In genomic region chr14:73383356-73383755, GRCh38 we compare ENCODE assay signal across 22 cellular contexts.
DNase-seq lines count a peak whose midpoint lies in the region; ATAC-seq and TF ChIP-seq lines count a peak whose summit lies in the region.
"Had no signal": no experiment of that assay in that cellular context is flagged by ENCODE, and none has a peak within 500 bp of the region (broad histone marks: within the 10 kb centered on the region; RNA-seq: fewer than 3 reads in every experiment).

No MANE protein-coding gene starts in this region.

- peaks cover 15% of the 10 kb centered on the region for H3K36me3 Mint-ChIP-seq in activated CD4-positive, alpha-beta T cell treated with anti-CD3 and anti-CD28 coated beads for 36 hours (ENCODE audit: low read depth)
- peaks cover 12% of the 10 kb centered on the region for H3K36me3 Mint-ChIP-seq in activated CD4-positive, alpha-beta T cell treated with anti-CD3 and anti-CD28 coated beads, Interleukin-2, amount 10 ng/mL, durations not matched to agents 24 days and 14 days (ENCODE audit: low read depth)
- H3K36me3 Mint-ChIP-seq in endothelial cell (ENCODE audit: low read depth, unreplicated experiment) (peaks cover 12% of the 10 kb centered on the region), chondrocyte (ENCODE audit: low read depth) (peaks cover 12% of the 10 kb centered on the region)
- peaks cover 8% of the 10 kb centered on the region for H3K36me3 Mint-ChIP-seq in activated T-helper 1 cell treated with anti-CD3 and anti-CD28 coated beads, Interleukin-12 subunit alpha, Interleukin-12 subunit beta, Interleukin-2, Interleukin-4 antibody, amounts not matched to agents 30 ng/mL and 10 ng/mL and 1 ng/mL, durations not matched to agents 14 hours and 24 hours and 36 hours (ENCODE audit: low read depth)

- CTCF ChIA-PET in activated CD4-positive, alpha-beta T cell treated with anti-CD3 and anti-CD28 coated beads for 36 hours (lab: Charles Lee): interaction anchor here (0.9 to 1.4 kb wide), 2 partner anchors 10 to 93 kb away, joined by 3 to 5 read pairs; no protein-coding TSS in a partner anchor

- POLR2A ChIA-PET in activated CD4-positive, alpha-beta T cell treated with anti-CD3 and anti-CD28 coated beads for 36 hours (lab: Charles Lee): interaction anchor here (0.9 kb wide), 1 partner anchor 10 kb away, joined by 3 read pairs; no protein-coding TSS in a partner anchor

- H3K27me3 Mint-ChIP-seq in activated CD4-positive, alpha-beta T cell treated with anti-CD3 and anti-CD28 coated beads for 36 hours: no peaks in the 10 kb centered on the region
- no peaks in the 10 kb centered on the region for H3K27me3 Mint-ChIP-seq in activated CD4-positive, alpha-beta T cell treated with anti-CD3 and anti-CD28 coated beads, Interleukin-2, amount 10 ng/mL, durations not matched to agents 24 days and 14 days
- peaks cover 3% of the 10 kb centered on the region for H3K27me3 Mint-ChIP-seq in endothelial cell (ENCODE audit: unreplicated experiment)
- no peaks in the 10 kb centered on the region for H3K27me3 Mint-ChIP-seq in activated T-helper 1 cell treated with anti-CD3 and anti-CD28 coated beads, Interleukin-12 subunit alpha, Interleukin-12 subunit beta, Interleukin-2, Interleukin-4 antibody, amounts not matched to agents 30 ng/mL and 10 ng/mL and 1 ng/mL, durations not matched to agents 14 hours and 24 hours and 36 hours (ENCODE audit: insufficient read depth)
- no peaks in the 10 kb centered on the region for H3K27me3 Mint-ChIP-seq in chondrocyte (ENCODE audit: low read depth)
- H3K27me3 Mint-ChIP-seq: CD4-positive, alpha-beta memory T cell; CD4-positive, CD25-positive, alpha-beta regulatory T cell; CD8-positive, alpha-beta memory T cell had no signal

- H3K4me1 Mint-ChIP-seq in activated CD4-positive, alpha-beta T cell treated with anti-CD3 and anti-CD28 coated beads for 36 hours: no peaks in the 10 kb centered on the region
- peaks cover 1% of the 10 kb centered on the region for H3K4me1 Mint-ChIP-seq in activated CD4-positive, alpha-beta T cell treated with anti-CD3 and anti-CD28 coated beads, Interleukin-2, amount 10 ng/mL, durations not matched to agents 24 days and 14 days
- H3K4me1 Mint-ChIP-seq in endothelial cell (ENCODE audit: unreplicated experiment) (peaks cover 17% of the 10 kb centered on the region), chondrocyte (ENCODE audit: low read depth) (peaks cover 2% of the 10 kb centered on the region)
- H3K4me1 Mint-ChIP-seq in activated T-helper 1 cell treated with anti-CD3 and anti-CD28 coated beads, Interleukin-12 subunit alpha, Interleukin-12 subunit beta, Interleukin-2, Interleukin-4 antibody, amounts not matched to agents 30 ng/mL and 10 ng/mL and 1 ng/mL, durations not matched to agents 14 hours and 24 hours and 36 hours (ENCODE audit: low read depth): no peaks in the 10 kb centered on the region

- peaks cover 6% of the 10 kb centered on the region for H3K9me3 Mint-ChIP-seq in activated CD4-positive, alpha-beta T cell treated with anti-CD3 and anti-CD28 coated beads for 36 hours (ENCODE audit: low read depth)
- H3K9me3 Mint-ChIP-seq in activated CD4-positive, alpha-beta T cell treated with anti-CD3 and anti-CD28 coated beads, Interleukin-2, amount 10 ng/mL, durations not matched to agents 24 days and 14 days: no peaks in the 10 kb centered on the region
- H3K9me3 Mint-ChIP-seq in endothelial cell (ENCODE audit: unreplicated experiment): no peaks in the 10 kb centered on the region
- H3K9me3 Mint-ChIP-seq in activated T-helper 1 cell treated with anti-CD3 and anti-CD28 coated beads, Interleukin-12 subunit alpha, Interleukin-12 subunit beta, Interleukin-2, Interleukin-4 antibody, amounts not matched to agents 30 ng/mL and 10 ng/mL and 1 ng/mL, durations not matched to agents 14 hours and 24 hours and 36 hours: peaks cover 4% of the 10 kb centered on the region
- H3K9me3 Mint-ChIP-seq in chondrocyte (ENCODE audit: low read depth): peaks cover 11% of the 10 kb centered on the region

- no peak for DNase-seq in activated CD4-positive, alpha-beta T cell treated with anti-CD3 and anti-CD28 coated beads for 36 hours
- no peak for DNase-seq in activated CD4-positive, alpha-beta T cell treated with anti-CD3 and anti-CD28 coated beads, Interleukin-2, amount 10 ng/mL, durations not matched to agents 24 days and 14 days
- no peak for DNase-seq in endothelial cell (ENCODE audit: low spot score)
- no peak for DNase-seq in activated T-helper 1 cell treated with anti-CD3 and anti-CD28 coated beads, Interleukin-12 subunit alpha, Interleukin-12 subunit beta, Interleukin-2, Interleukin-4 antibody, amounts not matched to agents 30 ng/mL and 10 ng/mL and 1 ng/mL, durations not matched to agents 14 hours and 24 hours and 36 hours (ENCODE audit: low spot score)
- no peak for DNase-seq in chondrocyte (ENCODE audit: low spot score)
- DNase-seq: AML-193; BE2C; C1 segment of cervical spinal cord; CD4-positive, alpha-beta memory T cell; CD4-positive, CD25-positive, alpha-beta regulatory T cell; CD8-positive, alpha-beta memory T cell; COR-L47; DMS 273 treated with DMSO at 0.1 percent for 48 hours; DMS153; DMS53; DMS79; DND-41; EL; GDM1 had no signal

- TF ChIP-seq CTCF in endothelial cell (IDR thresholded peaks at IDR 0.05; ENCODE audit: unreplicated experiment) (no peak), chondrocyte (IDR thresholded peaks at IDR 0.05) (no peak)

- H3K4me3 Mint-ChIP-seq in activated CD4-positive, alpha-beta T cell treated with anti-CD3 and anti-CD28 coated beads for 36 hours: no peak overlapping the region
- H3K4me3 Mint-ChIP-seq in activated CD4-positive, alpha-beta T cell treated with anti-CD3 and anti-CD28 coated beads, Interleukin-2, amount 10 ng/mL, durations not matched to agents 24 days and 14 days: no peak overlapping the region
- no peak overlapping the region for H3K4me3 Mint-ChIP-seq in endothelial cell (ENCODE audit: unreplicated experiment)
- no peak overlapping the region for H3K4me3 Mint-ChIP-seq in activated T-helper 1 cell treated with anti-CD3 and anti-CD28 coated beads, Interleukin-12 subunit alpha, Interleukin-12 subunit beta, Interleukin-2, Interleukin-4 antibody, amounts not matched to agents 30 ng/mL and 10 ng/mL and 1 ng/mL, durations not matched to agents 14 hours and 24 hours and 36 hours
- H3K4me3 Mint-ChIP-seq in chondrocyte (ENCODE audit: unreplicated experiment): no peak overlapping the region
- H3K4me3 Mint-ChIP-seq: CD14-positive monocyte; CD4-positive, CD25-positive, alpha-beta regulatory T cell; CD8-positive, alpha-beta memory T cell had no signal

- intact Hi-C loops in activated CD4-positive, alpha-beta T cell treated with anti-CD3 and anti-CD28 coated beads for 36 hours (cut with DNase I, micrococcal nuclease): no loop called here
- intact Hi-C loops in activated CD4-positive, alpha-beta T cell treated with anti-CD3 and anti-CD28 coated beads, Interleukin-2, amount 10 ng/mL, durations not matched to agents 24 days and 14 days (cut with micrococcal nuclease): no loop called here
- intact Hi-C loops in activated T-helper 1 cell treated with anti-CD3 and anti-CD28 coated beads, Interleukin-12 subunit alpha, Interleukin-12 subunit beta, Interleukin-2, Interleukin-4 antibody, amounts not matched to agents 30 ng/mL and 10 ng/mL and 1 ng/mL, durations not matched to agents 14 hours and 24 hours and 36 hours (cut with micrococcal nuclease): no loop called here

- ATAC-seq in activated CD4-positive, alpha-beta T cell treated with anti-CD3 and anti-CD28 coated beads for 36 hours: no peak
- ATAC-seq: A549, GM12878 had no signal

- H3K27ac Mint-ChIP-seq in activated CD4-positive, alpha-beta T cell treated with anti-CD3 and anti-CD28 coated beads for 36 hours: peak overlapping the region; percentile 58
- H3K27ac Mint-ChIP-seq in activated CD4-positive, alpha-beta T cell treated with anti-CD3 and anti-CD28 coated beads, Interleukin-2, amount 10 ng/mL, durations not matched to agents 24 days and 14 days: no peak overlapping the region
- H3K27ac Mint-ChIP-seq in endothelial cell (ENCODE audit: unreplicated experiment) (peak overlapping the region; percentile 54), chondrocyte (ENCODE audit: unreplicated experiment) (no peak overlapping the region)
- no peak overlapping the region for H3K27ac Mint-ChIP-seq in activated T-helper 1 cell treated with anti-CD3 and anti-CD28 coated beads, Interleukin-12 subunit alpha, Interleukin-12 subunit beta, Interleukin-2, Interleukin-4 antibody, amounts not matched to agents 30 ng/mL and 10 ng/mL and 1 ng/mL, durations not matched to agents 14 hours and 24 hours and 36 hours
- H3K27ac Mint-ChIP-seq: CD4-positive, alpha-beta memory T cell; CD4-positive, CD25-positive, alpha-beta regulatory T cell; CD8-positive, alpha-beta memory T cell had no signal

Comparison
In these comparisons a context has a peak if more than half of its experiments do, and no peak if none do; other contexts are left out.
1. H3K27ac Mint-ChIP-seq: peak in activated CD4-positive, alpha-beta T cell treated with anti-CD3 and anti-CD28 coated beads for 36 hours (single experiment) and endothelial cell (single experiment); none in activated CD4-positive, alpha-beta T cell treated with anti-CD3 and anti-CD28 coated beads, Interleukin-2, amount 10 ng/mL, durations not matched to agents 24 days and 14 days (single experiment), activated T-helper 1 cell treated with anti-CD3 and anti-CD28 coated beads, Interleukin-12 subunit alpha, Interleukin-12 subunit beta, Interleukin-2, Interleukin-4 antibody, amounts not matched to agents 30 ng/mL and 10 ng/mL and 1 ng/mL, durations not matched to agents 14 hours and 24 hours and 36 hours (single experiment) and chondrocyte (single experiment).